8 cellular contexts compared by ENCODE assay signal in the genomic region with DNA sequence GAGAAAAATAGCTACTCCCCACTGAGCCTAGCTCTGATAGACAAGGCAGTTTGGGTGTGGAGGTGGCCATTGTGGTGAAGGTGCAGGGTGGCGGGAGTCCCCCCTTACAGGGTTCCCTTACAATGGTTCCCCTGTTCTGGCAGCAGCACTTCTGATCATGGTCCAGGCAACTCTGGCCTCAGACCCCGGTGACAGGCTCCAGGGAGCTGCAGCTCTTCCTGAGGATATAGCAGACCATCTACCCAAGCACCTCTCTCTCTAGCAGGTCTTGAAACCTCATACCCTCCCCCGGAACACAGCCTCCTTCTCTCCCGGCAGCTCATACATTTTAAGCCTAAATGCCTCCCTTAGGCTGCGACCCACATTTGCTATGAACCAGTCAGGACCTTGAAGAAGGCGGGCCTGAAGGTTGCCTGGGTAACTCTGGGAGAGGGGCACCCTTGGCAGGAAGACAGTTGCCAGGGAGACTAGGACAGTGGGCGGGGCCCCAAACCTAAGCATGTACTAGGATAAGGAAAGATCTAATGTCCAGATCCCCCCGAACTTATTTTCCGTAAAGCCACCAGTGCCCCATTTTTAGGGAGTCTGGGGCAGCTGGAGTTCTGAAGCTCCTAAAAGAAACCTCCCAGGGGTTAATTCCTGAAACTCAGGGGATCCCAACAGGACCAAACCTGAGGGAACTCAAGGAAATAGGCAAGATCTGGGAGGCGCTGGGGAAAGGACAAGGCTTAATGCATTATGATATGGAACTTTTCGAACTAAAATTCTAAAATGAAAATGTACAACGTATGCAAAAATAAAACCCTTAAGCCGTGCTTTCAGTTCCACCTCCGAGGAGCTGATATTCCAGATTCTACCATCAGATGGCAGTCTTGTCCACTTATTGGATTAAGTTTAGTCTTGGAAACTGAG.
DNase-seq lines count a peak whose midpoint lies in the region; ATAC-seq and TF ChIP-seq lines count a peak whose summit lies in the region.

No MANE protein-coding gene starts in this region.

- no peaks in the 10 kb centered on the region for H3K27me3 ChIP-seq in layer of hippocampus (ENCODE audit: control insufficient read depth, insufficient read depth, low read length)

- ATAC-seq in GM19023 (IDR thresholded peaks at IDR 0.05; ENCODE audit: unreplicated experiment), result peak; percentile 81
- ATAC-seq in HG03175 (IDR thresholded peaks at IDR 0.05; ENCODE audit: unreplicated experiment), result peak; percentile 87

- H3K4me3 ChIP-seq in AG10803 (ENCODE audit: low read length), result peak overlapping the region; percentile 79

- DNase-seq in AG10803 (ENCODE audit: low read depth) (peak; percentile 71), NCI-H226 (peak; percentile 82)
- peak; percentile 44 to 56 (median 48) for DNase-seq in activated CD4-positive, CD25-positive, alpha-beta regulatory T cell (lab: John Stamatoyannopoulos, UW)
- peak; percentile 66 to 84 (median 76) for DNase-seq in stimulated activated CD4-positive, alpha-beta T cell treated with anti-CD3 and anti-CD28 coated beads, Interleukin-1b, Interleukin-23, amount 100 ng/mL, for 24 hours (ENCODE audit: low read depth in 4 of 4, low spot score in 1 of 4)

- peak; percentile 89 for TF ChIP-seq CTCF in AG10803 (conservative IDR thresholded peaks at IDR 0.05; ENCODE audit: low read length)

- H3K27ac ChIP-seq in cingulate gyrus (ENCODE audit: low read depth, low read length), result peak overlapping the region; percentile 91
- H3K27ac ChIP-seq in layer of hippocampus (ENCODE audit: low read depth, low read length), result peak overlapping the region; percentile 88

Comparison
In these comparisons a context has a peak if more than half of its experiments do, and no peak if none do; other contexts are left out.
1. Peak in every context shown above with its lines: DNase-seq, ATAC-seq, H3K4me3 ChIP-seq and H3K27ac ChIP-seq.